In the genomic region with DNA sequence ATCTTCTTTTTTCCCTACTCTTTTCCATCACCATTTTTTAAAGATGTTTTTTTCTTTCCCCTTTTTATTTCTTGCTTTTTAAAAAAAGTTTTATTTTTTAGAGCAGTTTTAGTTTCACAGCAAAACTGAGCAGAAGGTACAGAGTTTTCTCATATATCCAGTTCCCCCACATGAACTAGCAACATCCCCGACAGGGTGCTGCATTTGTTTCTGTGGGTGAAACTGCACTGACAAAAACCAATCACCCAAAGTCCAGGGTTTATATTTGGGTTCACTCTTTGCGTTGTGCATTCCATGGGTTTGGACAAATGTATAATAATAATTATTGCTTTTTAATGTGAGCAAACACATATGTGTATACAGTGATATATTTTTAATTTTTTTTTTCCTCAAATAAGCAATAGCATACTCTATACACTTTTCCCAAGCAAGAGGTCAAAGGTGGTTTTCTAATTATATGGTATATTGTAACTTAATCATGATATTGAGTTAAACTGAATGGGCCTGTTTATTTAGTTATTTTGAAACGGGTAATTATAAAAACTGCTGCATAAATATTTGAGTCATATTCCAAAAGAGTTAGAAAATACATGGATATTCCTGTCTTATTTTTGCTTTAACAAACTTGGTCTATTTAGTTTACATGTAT, we compare ENCODE assay signal across 1 cellular context.
A peak's percentile ranks its signal among the peaks of the same experiment; 100 is the strongest.
TF ChIP-seq lines count a peak whose summit lies in the region.

No MANE protein-coding gene starts in this region.

TF ChIP-seq in HEK293, 187 proteins besides CTCF, POLR2A, EP300 and RAD21:
- TF ChIP-seq SP7 (tag by site-specific recombination; IDR thresholded peaks at IDR 0.05) (peak; percentile 96), ZNF571 (tag by site-specific recombination; IDR thresholded peaks at IDR 0.05) (no peak)
